Comparison of ENCODE assay signal across 17 cellular contexts in the genomic region with DNA sequence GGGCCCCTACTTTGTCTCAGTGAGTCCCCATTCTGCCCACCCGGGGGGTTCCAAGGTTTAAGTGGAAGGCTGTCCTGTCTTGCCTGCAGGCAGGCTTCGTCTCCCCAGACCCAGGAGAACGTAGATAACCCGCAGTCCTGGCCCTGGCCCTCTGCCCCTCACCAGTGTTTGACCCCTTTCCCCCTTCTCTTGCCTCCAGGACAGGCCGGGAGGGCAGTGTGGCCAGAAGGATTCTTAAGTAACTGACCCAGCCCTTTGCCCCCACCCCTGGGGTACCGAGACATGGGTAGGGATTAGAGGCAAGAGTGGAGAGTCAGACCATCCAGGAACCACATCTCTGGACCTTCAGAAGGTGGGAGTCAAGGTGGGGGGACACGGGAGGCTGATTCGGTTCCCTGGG. TPM values are rescaled to one million over a fixed set of nuclear protein-coding genes. Genes with fewer than 3 reads are reported as not detected.
DNase-seq lines count a peak whose midpoint lies in the region; ATAC-seq and TF ChIP-seq lines count a peak whose summit lies in the region.
"Had no signal": no experiment of that assay in that cellular context is flagged by ENCODE, and none has a peak within 500 bp of the region (broad histone marks: within the 10 kb centered on the region; RNA-seq: fewer than 3 reads in every experiment).

No MANE protein-coding gene starts in this region.

- TF ChIP-seq CTCF in glutamatergic neuron (IDR thresholded peaks at IDR 0.05; ENCODE audit: partially characterized antibody, unreplicated experiment), result no peak

- DNase-seq in left ventricle myocardium superior (peak; percentile 7), Right ventricle myocardium superior (no peak), glutamatergic neuron (no peak), NCI-H2171 (lab: John Stamatoyannopoulos, UW) (no peak), NK-92 (lab: John Stamatoyannopoulos, UW; ENCODE audit: unreplicated experiment) (no peak)
- DNase-seq: CD4-positive, alpha-beta T cell; EL; GOT3; KG1; NCI-H1436 treated with DMSO at 0.1 percent for 48 hours; NCI-H2081; NCI-H510A treated with DMSO at 0.1 percent for 48 hours; Peyer's patch; SIG-M5 had no signal

- H3K4me3 Mint-ChIP-seq in activated T-helper 17 cell treated with anti-CD3 and anti-CD28 coated beads, Interleukin-2, amount 50 U/mL, for 72 hours, result no peak overlapping the region
- H3K4me3 Mint-ChIP-seq in glutamatergic neuron (ENCODE audit: unreplicated experiment), result no peak overlapping the region
- H3K4me3 Mint-ChIP-seq: CD4-positive, alpha-beta T cell had no signal

- H3K4me1 Mint-ChIP-seq in activated T-helper 17 cell treated with anti-CD3 and anti-CD28 coated beads, Interleukin-2, amount 50 U/mL, for 72 hours, result peaks cover 9% of the 10 kb centered on the region
- H3K4me1 Mint-ChIP-seq in glutamatergic neuron (ENCODE audit: low read depth, unreplicated experiment), result peaks cover 8% of the 10 kb centered on the region

- intact Hi-C loops in left ventricle myocardium superior (cut with micrococcal nuclease) (no loop called here), Right ventricle myocardium superior (cut with DNase I) (no loop called here)

- no peaks in the 10 kb centered on the region for H3K27me3 Mint-ChIP-seq in activated T-helper 17 cell treated with anti-CD3 and anti-CD28 coated beads, Interleukin-2, amount 50 U/mL, for 72 hours
- H3K27me3 Mint-ChIP-seq in glutamatergic neuron (ENCODE audit: unreplicated experiment), result peaks cover 6% of the 10 kb centered on the region
- H3K27me3 Mint-ChIP-seq: CD4-positive, alpha-beta T cell had no signal

- H3K27ac Mint-ChIP-seq in activated T-helper 17 cell treated with anti-CD3 and anti-CD28 coated beads, Interleukin-2, amount 50 U/mL, for 72 hours, result peak overlapping the region; percentile 56
- H3K27ac Mint-ChIP-seq in glutamatergic neuron (ENCODE audit: unreplicated experiment), result peak overlapping the region; percentile 11
- H3K27ac Mint-ChIP-seq: CD4-positive, alpha-beta T cell had no signal

- H3K9me3 Mint-ChIP-seq in activated T-helper 17 cell treated with anti-CD3 and anti-CD28 coated beads, Interleukin-2, amount 50 U/mL, for 72 hours, result no peaks in the 10 kb centered on the region
- peaks cover 2% of the 10 kb centered on the region for H3K9me3 Mint-ChIP-seq in glutamatergic neuron (ENCODE audit: unreplicated experiment)
- H3K9me3 Mint-ChIP-seq: CD4-positive, alpha-beta T cell had no signal

- no peak for ATAC-seq in left ventricle myocardium superior
- no peak for ATAC-seq in Right ventricle myocardium superior (ENCODE audit: poor library complexity)
- no peak for ATAC-seq in activated T-helper 17 cell treated with anti-CD3 and anti-CD28 coated beads, Interleukin-2, amount 50 U/mL, for 72 hours (replicated peaks)
- ATAC-seq in GM21529 (IDR thresholded peaks at IDR 0.05; ENCODE audit: unreplicated experiment), result no peak
- ATAC-seq: HepG2 had no signal

- H3K36me3 Mint-ChIP-seq in activated T-helper 17 cell treated with anti-CD3 and anti-CD28 coated beads, Interleukin-2, amount 50 U/mL, for 72 hours (ENCODE audit: low read depth), result peaks cover 74% of the 10 kb centered on the region
- no peaks in the 10 kb centered on the region for H3K36me3 Mint-ChIP-seq in glutamatergic neuron (ENCODE audit: unreplicated experiment)

RNA-seq across cellular contexts. Expression of a gene that starts 8.8 kb away (rescaled TPM):
- total RNA-seq in left ventricle myocardium superior (19.9 TPM), Right ventricle myocardium superior (18.6 TPM), glutamatergic neuron (ENCODE audit: unreplicated experiment) (50.0 TPM)
- total RNA-seq in activated T-helper 17 cell treated with anti-CD3 and anti-CD28 coated beads, Interleukin-2, amount 50 U/mL, for 72 hours, result 10 to 100 TPM; 29.0 to 39.6 TPM

RNA-seq across cellular contexts. Expression of a gene that starts 11.0 kb away (rescaled TPM):
- total RNA-seq in left ventricle myocardium superior (1.1 TPM), Right ventricle myocardium superior (0.43 TPM), glutamatergic neuron (ENCODE audit: unreplicated experiment) (3.2 TPM)
- 10 to 100 TPM; 26.0 to 43.4 TPM for total RNA-seq in activated T-helper 17 cell treated with anti-CD3 and anti-CD28 coated beads, Interleukin-2, amount 50 U/mL, for 72 hours

RNA-seq across cellular contexts. Expression of a gene that starts 36.0 kb away (rescaled TPM):
- total RNA-seq in left ventricle myocardium superior (46.6 TPM), Right ventricle myocardium superior (41.0 TPM), glutamatergic neuron (ENCODE audit: unreplicated experiment) (10.0 TPM)
- 10 to 100 TPM in 1 of 2 donors, 1 to 10 TPM in 1; 7.3 to 15.2 TPM for total RNA-seq in activated T-helper 17 cell treated with anti-CD3 and anti-CD28 coated beads, Interleukin-2, amount 50 U/mL, for 72 hours

RNA-seq across cellular contexts. Expression of a gene that starts 43.8 kb away (rescaled TPM):
- 19.3 TPM for total RNA-seq in left ventricle myocardium superior
- 15.8 TPM for total RNA-seq in Right ventricle myocardium superior
- total RNA-seq in activated T-helper 17 cell treated with anti-CD3 and anti-CD28 coated beads, Interleukin-2, amount 50 U/mL, for 72 hours, result not detected
- not detected for total RNA-seq in glutamatergic neuron (ENCODE audit: unreplicated experiment)
- total RNA-seq: CD4-positive, alpha-beta T cell; HepG2; Peyer's patch had no signal

RNA-seq across cellular contexts. Expression of a gene that starts 52.3 kb away (rescaled TPM):
- not detected for total RNA-seq in left ventricle myocardium superior
- total RNA-seq in Right ventricle myocardium superior, result not detected
- not detected for total RNA-seq in activated T-helper 17 cell treated with anti-CD3 and anti-CD28 coated beads, Interleukin-2, amount 50 U/mL, for 72 hours
- not detected for total RNA-seq in glutamatergic neuron (ENCODE audit: unreplicated experiment)
- total RNA-seq: CD4-positive, alpha-beta T cell; HepG2; Peyer's patch had no signal
